Comparison of ENCODE assay signal across 8 cellular contexts in the genomic region with DNA sequence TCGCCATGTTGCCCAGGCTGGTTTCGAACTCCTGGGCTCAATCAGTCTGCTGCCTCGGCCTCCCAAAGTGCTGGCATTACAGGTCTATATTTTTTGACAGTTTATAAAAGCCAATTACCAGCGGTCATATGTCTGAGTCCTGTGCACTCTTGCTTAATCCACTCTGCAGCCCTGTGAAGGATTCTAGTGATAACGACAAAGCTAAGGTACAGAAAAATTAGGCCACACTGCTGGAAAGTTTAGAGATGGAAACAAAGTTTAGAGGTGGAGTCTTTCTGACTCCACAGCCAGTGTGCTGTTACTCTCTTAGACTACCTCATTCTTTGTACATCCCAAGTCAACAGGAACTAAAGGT. TPM values are rescaled to one million over a fixed set of nuclear protein-coding genes. Genes with fewer than 3 reads are reported as not detected.
A peak's percentile ranks its signal among the peaks of the same experiment; 100 is the strongest.
DNase-seq lines count a peak whose midpoint lies in the region; ATAC-seq and TF ChIP-seq lines count a peak whose summit lies in the region.

No MANE protein-coding gene starts in this region.

- peaks cover 3% of the 10 kb centered on the region for H3K4me1 ChIP-seq in cardiac muscle cell (ENCODE audit: low read depth)
- H3K4me1 ChIP-seq in ascending aorta, result peaks cover 0 to 16% of the 10 kb centered on the region in 2 donors
- H3K4me1 ChIP-seq in lung (ENCODE audit: control insufficient read depth in 2 of 2, insufficient read depth in 2 of 2, low read length in 2 of 2), result peaks cover 8 to 9% of the 10 kb centered on the region in 2 donors
- peaks cover 26% of the 10 kb centered on the region for H3K4me1 ChIP-seq in upper lobe of right lung

- no peaks in the 10 kb centered on the region for H3K9me3 ChIP-seq in cardiac muscle cell (ENCODE audit: low read depth)
- no peaks in the 10 kb centered on the region for H3K9me3 ChIP-seq in ascending aorta
- H3K9me3 ChIP-seq in lung (ENCODE audit: control insufficient read depth in 2 of 2, insufficient read depth in 1 of 2, low read length in 1 of 2), result no peaks in the 10 kb centered on the region
- no peaks in the 10 kb centered on the region for H3K9me3 ChIP-seq in upper lobe of right lung

- 65 to 73% methylated on average over 5 of the region's 5 CpGs for WGBS in lung, 2 donors

- intact Hi-C loops in Right ventricle myocardium superior (cut with DNase I), result loop anchor here (10.0 kb wide), 1 partner anchor 337 kb away; no protein-coding TSS in a partner anchor
- intact Hi-C loops in ascending aorta (cut with DNase I), result loop anchor here (2.0 to 10.0 kb wide), 2 partner anchors 379 to 1273 kb away; partner anchors contain the start of genes NMT2 and RSU1
- intact Hi-C loops in upper lobe of right lung (cut with DNase I), result no loop called here

- H3K4me3 ChIP-seq in cardiac muscle cell, result peak overlapping the region; percentile 31
- H3K4me3 ChIP-seq in ascending aorta, result peak overlapping the region; percentile 70 to 88
- H3K4me3 ChIP-seq in lung, result peak overlapping the region; percentile 64
- H3K4me3 ChIP-seq in upper lobe of right lung, result peak overlapping the region; percentile 70

- no peak for TF ChIP-seq CTCF in cardiac muscle cell (IDR thresholded peaks at IDR 0.05; ENCODE audit: low read depth, low read length)
- TF ChIP-seq CTCF in ascending aorta (IDR thresholded peaks at IDR 0.05), result no peak
- no peak for TF ChIP-seq CTCF in lung (IDR thresholded peaks at IDR 0.05; ENCODE audit: control extremely low read depth, extremely low read depth)
- no peak for TF ChIP-seq CTCF in upper lobe of right lung (IDR thresholded peaks at IDR 0.05)

- H3K36me3 ChIP-seq in cardiac muscle cell, result no peaks in the 10 kb centered on the region
- no peaks in the 10 kb centered on the region for H3K36me3 ChIP-seq in ascending aorta
- H3K36me3 ChIP-seq in lung (ENCODE audit: control insufficient read depth in 2 of 2, insufficient read depth in 2 of 2, low read length in 2 of 2), result no peaks in the 10 kb centered on the region
- H3K36me3 ChIP-seq in upper lobe of right lung, result no peaks in the 10 kb centered on the region

- H3K27ac ChIP-seq in cardiac muscle cell, result no peak overlapping the region
- peak overlapping the region; percentile 82 for H3K27ac ChIP-seq in ascending aorta
- H3K27ac ChIP-seq in lung (ENCODE audit: low read depth in 1 of 2, low read length in 1 of 2), result peak overlapping the region; percentile 94 to 95
- peak overlapping the region; percentile 85 for H3K27ac ChIP-seq in upper lobe of right lung

- DNase-seq in cardiac muscle cell (ENCODE audit: low read depth in 1 of 2, low spot score in 1 of 2) (peak in 1 of 2 donors; percentile 2), Right ventricle myocardium superior (no peak), ascending aorta (ENCODE audit: low spot score in 2 of 2) (no peak), lung (ENCODE audit: low spot score) (no peak), upper lobe of right lung (no peak), NCI-H187 (lab: John Stamatoyannopoulos, UW) (no peak)

- ATAC-seq in Right ventricle myocardium superior (ENCODE audit: poor library complexity), result no peak
- ATAC-seq in lung (ENCODE audit: insufficient read depth, low FRiP score), result no peak
- no peak for ATAC-seq in upper lobe of right lung
- ATAC-seq in HG03039 (IDR thresholded peaks at IDR 0.05; ENCODE audit: unreplicated experiment), result no peak
- no peak for ATAC-seq in GM18858 (IDR thresholded peaks at IDR 0.05; ENCODE audit: unreplicated experiment)

- H3K27me3 ChIP-seq in cardiac muscle cell, result no peaks in the 10 kb centered on the region
- H3K27me3 ChIP-seq in ascending aorta, result no peaks in the 10 kb centered on the region
- H3K27me3 ChIP-seq in lung (ENCODE audit: control insufficient read depth, insufficient read depth), result no peaks in the 10 kb centered on the region
- no peaks in the 10 kb centered on the region for H3K27me3 ChIP-seq in upper lobe of right lung

RNA-seq across cellular contexts. Expression of gene PTER, which starts 0.7 kb away (rescaled TPM):
- 1.4 and 5.3 TPM in 2 replicates for total RNA-seq in cardiac muscle cell
- polyA plus RNA-seq in cardiac muscle cell, result 3.3 and 5.9 TPM in 2 replicates
- 22.3 TPM for total RNA-seq in Right ventricle myocardium superior
- 2.6 TPM for total RNA-seq in ascending aorta
- total RNA-seq in lung, result 10 to 100 TPM; 12.1 to 13.3 TPM
- 1 to 10 TPM; 4.9 to 8.4 TPM for polyA plus RNA-seq in lung
- total RNA-seq in upper lobe of right lung, result 18.1 TPM
